Comparison of ENCODE assay signal across 7 cellular contexts in genomic region chr20:44309763-44310663, GRCh38.
DNase-seq lines count a peak whose midpoint lies in the region; ATAC-seq and TF ChIP-seq lines count a peak whose summit lies in the region.

No MANE protein-coding gene starts in this region.

- no peak for TF ChIP-seq CTCF in GM12865 (IDR thresholded peaks at IDR 0.05; ENCODE audit: insufficient read depth, low read depth, low read length, missing control alignments)

- no peaks in the 10 kb centered on the region for H3K9me3 ChIP-seq in iPS-18a (ENCODE audit: control insufficient read depth, low read depth, low read length)

- DNase-seq in GM12865 (ENCODE audit: low read depth) (no peak), Kasumi-1 (lab: John Stamatoyannopoulos, UW) (peak; percentile 14 to 47), astrocyte of the hippocampus (ENCODE audit: low read depth, low spot score) (peak; percentile 15), NAMALWA (ENCODE audit: low spot score) (no peak)

- peaks cover 25% of the 10 kb centered on the region for H3K27me3 ChIP-seq in iPS-18a (ENCODE audit: control insufficient read depth, insufficient read depth, low read length)

- ATAC-seq in GM19455 (IDR thresholded peaks at IDR 0.05; ENCODE audit: unreplicated experiment) = no peak

- H3K4me3 ChIP-seq in GM12865 (ENCODE audit: low read depth, low read length) (peak overlapping the region; percentile 71), iPS-18a (ENCODE audit: low read length) (peak overlapping the region; percentile 92), skin epidermis (peak overlapping the region; percentile 59 to 86 (median 72))

- H3K36me3 ChIP-seq in iPS-18a (ENCODE audit: control insufficient read depth, low read depth, low read length) = no peaks in the 10 kb centered on the region

- peak overlapping the region; percentile 52 for H3K9ac ChIP-seq in iPS-18a (ENCODE audit: low read length)

- no peaks in the 10 kb centered on the region for H3K4me1 ChIP-seq in iPS-18a (ENCODE audit: control insufficient read depth, low read depth, low read length)

- H3K27ac ChIP-seq in iPS-18a (ENCODE audit: low read length) = no peak overlapping the region
- peak overlapping the region; percentile 28 to 91 (median 78) for H3K27ac ChIP-seq in skin epidermis

Comparison
In these comparisons a context has a peak if more than half of its experiments do, and no peak if none do; other contexts are left out.
1. DNase-seq: peak in Kasumi-1 (2 of 2) and astrocyte of the hippocampus (single experiment); none in GM12865 (single experiment) and NAMALWA (single experiment).
2. Peak in every context shown above with its lines, with median percentiles within 50 percentile points of each other: H3K4me3 ChIP-seq.